ENCODE assay signal across 1 cellular context in the genomic region with DNA sequence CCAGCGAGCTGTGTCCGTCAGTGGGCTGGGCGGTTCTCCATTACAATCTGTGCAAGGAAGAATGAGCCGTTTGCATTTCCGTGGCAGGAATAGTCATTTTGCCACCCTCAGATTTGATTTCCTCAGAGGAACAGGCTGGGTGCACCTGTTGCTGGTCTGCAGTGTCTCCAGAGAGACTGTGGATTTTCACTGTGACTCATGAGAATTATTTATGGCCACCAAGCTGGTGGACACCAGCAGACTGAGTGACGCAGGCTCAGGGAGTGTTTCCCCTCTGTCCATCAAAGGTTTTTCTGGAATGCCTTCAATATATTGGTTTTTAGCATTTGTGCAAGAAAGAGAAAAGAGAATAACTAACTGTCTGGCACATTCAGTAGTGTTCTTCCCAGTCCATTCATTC.
TF ChIP-seq lines count a peak whose summit lies in the region.

No MANE protein-coding gene starts in this region.

TF ChIP-seq in GM12878, 131 proteins besides CTCF, POLR2A, EP300 and RAD21 (continued from another document and continues in another):
- TF ChIP-seq, protein P1, sequence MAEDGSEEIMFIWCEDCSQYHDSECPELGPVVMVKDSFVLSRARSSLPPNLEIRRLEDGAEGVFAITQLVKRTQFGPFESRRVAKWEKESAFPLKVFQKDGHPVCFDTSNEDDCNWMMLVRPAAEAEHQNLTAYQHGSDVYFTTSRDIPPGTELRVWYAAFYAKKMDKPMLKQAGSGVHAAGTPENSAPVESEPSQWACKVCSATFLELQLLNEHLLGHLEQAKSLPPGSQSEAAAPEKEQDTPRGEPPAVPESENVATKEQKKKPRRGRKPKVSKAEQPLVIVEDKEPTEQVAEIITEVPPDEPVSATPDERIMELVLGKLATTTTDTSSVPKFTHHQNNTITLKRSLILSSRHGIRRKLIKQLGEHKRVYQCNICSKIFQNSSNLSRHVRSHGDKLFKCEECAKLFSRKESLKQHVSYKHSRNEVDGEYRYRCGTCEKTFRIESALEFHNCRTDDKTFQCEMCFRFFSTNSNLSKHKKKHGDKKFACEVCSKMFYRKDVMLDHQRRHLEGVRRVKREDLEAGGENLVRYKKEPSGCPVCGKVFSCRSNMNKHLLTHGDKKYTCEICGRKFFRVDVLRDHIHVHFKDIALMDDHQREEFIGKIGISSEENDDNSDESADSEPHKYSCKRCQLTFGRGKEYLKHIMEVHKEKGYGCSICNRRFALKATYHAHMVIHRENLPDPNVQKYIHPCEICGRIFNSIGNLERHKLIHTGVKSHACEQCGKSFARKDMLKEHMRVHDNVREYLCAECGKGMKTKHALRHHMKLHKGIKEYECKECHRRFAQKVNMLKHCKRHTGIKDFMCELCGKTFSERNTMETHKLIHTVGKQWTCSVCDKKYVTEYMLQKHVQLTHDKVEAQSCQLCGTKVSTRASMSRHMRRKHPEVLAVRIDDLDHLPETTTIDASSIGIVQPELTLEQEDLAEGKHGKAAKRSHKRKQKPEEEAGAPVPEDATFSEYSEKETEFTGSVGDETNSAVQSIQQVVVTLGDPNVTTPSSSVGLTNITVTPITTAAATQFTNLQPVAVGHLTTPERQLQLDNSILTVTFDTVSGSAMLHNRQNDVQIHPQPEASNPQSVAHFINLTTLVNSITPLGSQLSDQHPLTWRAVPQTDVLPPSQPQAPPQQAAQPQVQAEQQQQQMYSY (CRISPR knock-in tag; IDR thresholded peaks at IDR 0.05) = no peak
- TF ChIP-seq ZNF24 (IDR thresholded peaks at IDR 0.05) (no peak), MEF2B (IDR thresholded peaks at IDR 0.05; ENCODE audit: partially characterized antibody, poor library complexity, severe bottlenecking) (peak; percentile 86), ZZZ3 (IDR thresholded peaks at IDR 0.05; ENCODE audit: control insufficient read depth, insufficient read length, low read depth) (no peak), NBN (IDR thresholded peaks at IDR 0.05) (no peak), MEF2A (IDR thresholded peaks at IDR 0.05; ENCODE audit: insufficient read depth, low read depth, low read length) (peak; percentile 92), SUZ12 (IDR thresholded peaks at IDR 0.05; ENCODE audit: unreplicated experiment) (no peak), SPI1 (IDR thresholded peaks at IDR 0.05; ENCODE audit: borderline replicate concordance, insufficient read depth, low read depth, low read length) (peak; percentile 52; the same call in 1 of the 2 replicates), LARP7 (IDR thresholded peaks at IDR 0.05) (no peak), GATAD2B (conservative IDR thresholded peaks at IDR 0.05; ENCODE audit: low read depth) (0 out of 2 replicates have a peak, but pooled peaks have one; percentile 53), CBX3 (IDR thresholded peaks at IDR 0.05; ENCODE audit: borderline replicate concordance, low read depth) (no peak), CEBPB (IDR thresholded peaks at IDR 0.05; ENCODE audit: borderline replicate concordance in 1 of 2, low read depth in 2 of 2, low read length in 2 of 2) (peak in 1 of 2 experiments; percentile 87; a peak in 1 of 4 replicates), GABPA (IDR thresholded peaks at IDR 0.05; ENCODE audit: low read depth) (peak; percentile 44; the same call in 1 of the 2 replicates), EED (IDR thresholded peaks at IDR 0.05; ENCODE audit: low read depth) (peak; percentile 99), SIX5 (IDR thresholded peaks at IDR 0.05; ENCODE audit: low read depth, low read length, severe bottlenecking) (no peak), NFYA (IDR thresholded peaks at IDR 0.05; ENCODE audit: borderline replicate concordance, low read depth, low read length) (no peak), KDM1A (IDR thresholded peaks at IDR 0.05; ENCODE audit: borderline replicate concordance) (no peak), ESRRA (IDR thresholded peaks at IDR 0.05; ENCODE audit: low read length) (no peak), BRCA1 (IDR thresholded peaks at IDR 0.05; ENCODE audit: low read depth, low read length) (no peak), ASH2L (IDR thresholded peaks at IDR 0.05; ENCODE audit: borderline replicate concordance, low read depth) (no peak), TCF7 (IDR thresholded peaks at IDR 0.05; ENCODE audit: borderline replicate concordance) (no peak), DPF2 (IDR thresholded peaks at IDR 0.05) (peak; percentile 58; the same call in 1 of the 2 replicates), POLR2AphosphoS2 (IDR thresholded peaks at IDR 0.05; ENCODE audit: low read depth, low read length) (no peak), TARDBP (IDR thresholded peaks at IDR 0.05; ENCODE audit: borderline replicate concordance) (0 out of 2 replicates have a peak, but pooled peaks have one; percentile 34), BMI1 (IDR thresholded peaks at IDR 0.05; ENCODE audit: borderline replicate concordance) (no peak), CREB1 (IDR thresholded peaks at IDR 0.05; ENCODE audit: low read depth) (peak; percentile 70; the same call in 1 of the 2 replicates), NFXL1 (IDR thresholded peaks at IDR 0.05; ENCODE audit: borderline replicate concordance) (no peak), ZNF274 (IDR thresholded peaks at IDR 0.05; ENCODE audit: insufficient read depth, insufficient read length) (no peak), IKZF2 (IDR thresholded peaks at IDR 0.05) (peak; percentile 87 to 89), SUPT20H (IDR thresholded peaks at IDR 0.05; ENCODE audit: borderline replicate concordance, control insufficient read depth, low read depth, low read length) (no peak), CBFB (IDR thresholded peaks at IDR 0.05; ENCODE audit: low read depth) (0 out of 2 replicates have a peak, but pooled peaks have one; percentile 58), CHD4 (IDR thresholded peaks at IDR 0.05) (no peak), MYB (IDR thresholded peaks at IDR 0.05; ENCODE audit: borderline replicate concordance, low read depth, low read length) (no peak), YBX1 (IDR thresholded peaks at IDR 0.05) (no peak), FOS (IDR thresholded peaks at IDR 0.05; ENCODE audit: borderline replicate concordance, extremely low read depth, insufficient read length) (no peak), CREM (IDR thresholded peaks at IDR 0.05; ENCODE audit: low read depth) (peak; percentile 85), RAD51 (IDR thresholded peaks at IDR 0.05) (no peak), STAT1 (conservative IDR thresholded peaks at IDR 0.05) (no peak), RUNX3 (IDR thresholded peaks at IDR 0.05; ENCODE audit: low read length) (peak; percentile 84), HDAC2 (IDR thresholded peaks at IDR 0.05) (no peak), CHD1 (IDR thresholded peaks at IDR 0.05; ENCODE audit: low read depth, low read length) (no peak)
- TF ChIP-seq, protein P2, sequence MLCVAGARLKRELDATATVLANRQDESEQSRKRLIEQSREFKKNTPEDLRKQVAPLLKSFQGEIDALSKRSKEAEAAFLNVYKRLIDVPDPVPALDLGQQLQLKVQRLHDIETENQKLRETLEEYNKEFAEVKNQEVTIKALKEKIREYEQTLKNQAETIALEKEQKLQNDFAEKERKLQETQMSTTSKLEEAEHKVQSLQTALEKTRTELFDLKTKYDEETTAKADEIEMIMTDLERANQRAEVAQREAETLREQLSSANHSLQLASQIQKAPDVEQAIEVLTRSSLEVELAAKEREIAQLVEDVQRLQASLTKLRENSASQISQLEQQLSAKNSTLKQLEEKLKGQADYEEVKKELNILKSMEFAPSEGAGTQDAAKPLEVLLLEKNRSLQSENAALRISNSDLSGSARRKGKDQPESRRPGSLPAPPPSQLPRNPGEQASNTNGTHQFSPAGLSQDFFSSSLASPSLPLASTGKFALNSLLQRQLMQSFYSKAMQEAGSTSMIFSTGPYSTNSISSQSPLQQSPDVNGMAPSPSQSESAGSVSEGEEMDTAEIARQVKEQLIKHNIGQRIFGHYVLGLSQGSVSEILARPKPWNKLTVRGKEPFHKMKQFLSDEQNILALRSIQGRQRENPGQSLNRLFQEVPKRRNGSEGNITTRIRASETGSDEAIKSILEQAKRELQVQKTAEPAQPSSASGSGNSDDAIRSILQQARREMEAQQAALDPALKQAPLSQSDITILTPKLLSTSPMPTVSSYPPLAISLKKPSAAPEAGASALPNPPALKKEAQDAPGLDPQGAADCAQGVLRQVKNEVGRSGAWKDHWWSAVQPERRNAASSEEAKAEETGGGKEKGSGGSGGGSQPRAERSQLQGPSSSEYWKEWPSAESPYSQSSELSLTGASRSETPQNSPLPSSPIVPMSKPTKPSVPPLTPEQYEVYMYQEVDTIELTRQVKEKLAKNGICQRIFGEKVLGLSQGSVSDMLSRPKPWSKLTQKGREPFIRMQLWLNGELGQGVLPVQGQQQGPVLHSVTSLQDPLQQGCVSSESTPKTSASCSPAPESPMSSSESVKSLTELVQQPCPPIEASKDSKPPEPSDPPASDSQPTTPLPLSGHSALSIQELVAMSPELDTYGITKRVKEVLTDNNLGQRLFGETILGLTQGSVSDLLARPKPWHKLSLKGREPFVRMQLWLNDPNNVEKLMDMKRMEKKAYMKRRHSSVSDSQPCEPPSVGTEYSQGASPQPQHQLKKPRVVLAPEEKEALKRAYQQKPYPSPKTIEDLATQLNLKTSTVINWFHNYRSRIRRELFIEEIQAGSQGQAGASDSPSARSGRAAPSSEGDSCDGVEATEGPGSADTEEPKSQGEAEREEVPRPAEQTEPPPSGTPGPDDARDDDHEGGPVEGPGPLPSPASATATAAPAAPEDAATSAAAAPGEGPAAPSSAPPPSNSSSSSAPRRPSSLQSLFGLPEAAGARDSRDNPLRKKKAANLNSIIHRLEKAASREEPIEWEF (IDR thresholded peaks at IDR 0.05; ENCODE audit: insufficient replicate concordance, low read depth, low read length) = no peak
- TF ChIP-seq, protein P3, sequence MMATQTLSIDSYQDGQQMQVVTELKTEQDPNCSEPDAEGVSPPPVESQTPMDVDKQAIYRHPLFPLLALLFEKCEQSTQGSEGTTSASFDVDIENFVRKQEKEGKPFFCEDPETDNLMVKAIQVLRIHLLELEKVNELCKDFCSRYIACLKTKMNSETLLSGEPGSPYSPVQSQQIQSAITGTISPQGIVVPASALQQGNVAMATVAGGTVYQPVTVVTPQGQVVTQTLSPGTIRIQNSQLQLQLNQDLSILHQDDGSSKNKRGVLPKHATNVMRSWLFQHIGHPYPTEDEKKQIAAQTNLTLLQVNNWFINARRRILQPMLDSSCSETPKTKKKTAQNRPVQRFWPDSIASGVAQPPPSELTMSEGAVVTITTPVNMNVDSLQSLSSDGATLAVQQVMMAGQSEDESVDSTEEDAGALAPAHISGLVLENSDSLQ (IDR thresholded peaks at IDR 0.05) = peak; percentile 90
- TF ChIP-seq, protein P4, sequence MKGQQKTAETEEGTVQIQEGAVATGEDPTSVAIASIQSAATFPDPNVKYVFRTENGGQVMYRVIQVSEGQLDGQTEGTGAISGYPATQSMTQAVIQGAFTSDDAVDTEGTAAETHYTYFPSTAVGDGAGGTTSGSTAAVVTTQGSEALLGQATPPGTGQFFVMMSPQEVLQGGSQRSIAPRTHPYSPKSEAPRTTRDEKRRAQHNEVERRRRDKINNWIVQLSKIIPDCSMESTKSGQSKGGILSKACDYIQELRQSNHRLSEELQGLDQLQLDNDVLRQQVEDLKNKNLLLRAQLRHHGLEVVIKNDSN (IDR thresholded peaks at IDR 0.05; ENCODE audit: borderline replicate concordance, extremely low read length, insufficient read depth, low read depth, low read length) = no peak
- TF ChIP-seq, protein P5, sequence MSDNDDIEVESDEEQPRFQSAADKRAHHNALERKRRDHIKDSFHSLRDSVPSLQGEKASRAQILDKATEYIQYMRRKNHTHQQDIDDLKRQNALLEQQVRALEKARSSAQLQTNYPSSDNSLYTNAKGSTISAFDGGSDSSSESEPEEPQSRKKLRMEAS (IDR thresholded peaks at IDR 0.05; ENCODE audit: low read depth, low read length) = no peak
- TF ChIP-seq, protein P6, sequence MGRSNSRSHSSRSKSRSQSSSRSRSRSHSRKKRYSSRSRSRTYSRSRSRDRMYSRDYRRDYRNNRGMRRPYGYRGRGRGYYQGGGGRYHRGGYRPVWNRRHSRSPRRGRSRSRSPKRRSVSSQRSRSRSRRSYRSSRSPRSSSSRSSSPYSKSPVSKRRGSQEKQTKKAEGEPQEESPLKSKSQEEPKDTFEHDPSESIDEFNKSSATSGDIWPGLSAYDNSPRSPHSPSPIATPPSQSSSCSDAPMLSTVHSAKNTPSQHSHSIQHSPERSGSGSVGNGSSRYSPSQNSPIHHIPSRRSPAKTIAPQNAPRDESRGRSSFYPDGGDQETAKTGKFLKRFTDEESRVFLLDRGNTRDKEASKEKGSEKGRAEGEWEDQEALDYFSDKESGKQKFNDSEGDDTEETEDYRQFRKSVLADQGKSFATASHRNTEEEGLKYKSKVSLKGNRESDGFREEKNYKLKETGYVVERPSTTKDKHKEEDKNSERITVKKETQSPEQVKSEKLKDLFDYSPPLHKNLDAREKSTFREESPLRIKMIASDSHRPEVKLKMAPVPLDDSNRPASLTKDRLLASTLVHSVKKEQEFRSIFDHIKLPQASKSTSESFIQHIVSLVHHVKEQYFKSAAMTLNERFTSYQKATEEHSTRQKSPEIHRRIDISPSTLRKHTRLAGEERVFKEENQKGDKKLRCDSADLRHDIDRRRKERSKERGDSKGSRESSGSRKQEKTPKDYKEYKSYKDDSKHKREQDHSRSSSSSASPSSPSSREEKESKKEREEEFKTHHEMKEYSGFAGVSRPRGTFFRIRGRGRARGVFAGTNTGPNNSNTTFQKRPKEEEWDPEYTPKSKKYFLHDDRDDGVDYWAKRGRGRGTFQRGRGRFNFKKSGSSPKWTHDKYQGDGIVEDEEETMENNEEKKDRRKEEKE (IDR thresholded peaks at IDR 0.05) = no peak
- TF ChIP-seq, protein P7, sequence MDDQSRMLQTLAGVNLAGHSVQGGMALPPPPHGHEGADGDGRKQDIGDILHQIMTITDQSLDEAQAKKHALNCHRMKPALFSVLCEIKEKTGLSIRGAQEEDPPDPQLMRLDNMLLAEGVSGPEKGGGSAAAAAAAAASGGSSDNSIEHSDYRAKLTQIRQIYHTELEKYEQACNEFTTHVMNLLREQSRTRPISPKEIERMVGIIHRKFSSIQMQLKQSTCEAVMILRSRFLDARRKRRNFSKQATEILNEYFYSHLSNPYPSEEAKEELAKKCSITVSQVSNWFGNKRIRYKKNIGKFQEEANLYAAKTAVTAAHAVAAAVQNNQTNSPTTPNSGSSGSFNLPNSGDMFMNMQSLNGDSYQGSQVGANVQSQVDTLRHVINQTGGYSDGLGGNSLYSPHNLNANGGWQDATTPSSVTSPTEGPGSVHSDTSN (IDR thresholded peaks at IDR 0.05; ENCODE audit: insufficient replicate concordance, low read depth, low read length) = peak; percentile 78
- TF ChIP-seq, protein P8, sequence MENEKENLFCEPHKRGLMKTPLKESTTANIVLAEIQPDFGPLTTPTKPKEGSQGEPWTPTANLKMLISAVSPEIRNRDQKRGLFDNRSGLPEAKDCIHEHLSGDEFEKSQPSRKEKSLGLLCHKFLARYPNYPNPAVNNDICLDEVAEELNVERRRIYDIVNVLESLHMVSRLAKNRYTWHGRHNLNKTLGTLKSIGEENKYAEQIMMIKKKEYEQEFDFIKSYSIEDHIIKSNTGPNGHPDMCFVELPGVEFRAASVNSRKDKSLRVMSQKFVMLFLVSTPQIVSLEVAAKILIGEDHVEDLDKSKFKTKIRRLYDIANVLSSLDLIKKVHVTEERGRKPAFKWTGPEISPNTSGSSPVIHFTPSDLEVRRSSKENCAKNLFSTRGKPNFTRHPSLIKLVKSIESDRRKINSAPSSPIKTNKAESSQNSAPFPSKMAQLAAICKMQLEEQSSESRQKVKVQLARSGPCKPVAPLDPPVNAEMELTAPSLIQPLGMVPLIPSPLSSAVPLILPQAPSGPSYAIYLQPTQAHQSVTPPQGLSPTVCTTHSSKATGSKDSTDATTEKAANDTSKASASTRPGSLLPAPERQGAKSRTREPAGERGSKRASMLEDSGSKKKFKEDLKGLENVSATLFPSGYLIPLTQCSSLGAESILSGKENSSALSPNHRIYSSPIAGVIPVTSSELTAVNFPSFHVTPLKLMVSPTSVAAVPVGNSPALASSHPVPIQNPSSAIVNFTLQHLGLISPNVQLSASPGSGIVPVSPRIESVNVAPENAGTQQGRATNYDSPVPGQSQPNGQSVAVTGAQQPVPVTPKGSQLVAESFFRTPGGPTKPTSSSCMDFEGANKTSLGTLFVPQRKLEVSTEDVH (IDR thresholded peaks at IDR 0.05; ENCODE audit: low read depth, partially characterized antibody) = no peak
